ENCODE assay signal across 11 cellular contexts in the genomic region with DNA sequence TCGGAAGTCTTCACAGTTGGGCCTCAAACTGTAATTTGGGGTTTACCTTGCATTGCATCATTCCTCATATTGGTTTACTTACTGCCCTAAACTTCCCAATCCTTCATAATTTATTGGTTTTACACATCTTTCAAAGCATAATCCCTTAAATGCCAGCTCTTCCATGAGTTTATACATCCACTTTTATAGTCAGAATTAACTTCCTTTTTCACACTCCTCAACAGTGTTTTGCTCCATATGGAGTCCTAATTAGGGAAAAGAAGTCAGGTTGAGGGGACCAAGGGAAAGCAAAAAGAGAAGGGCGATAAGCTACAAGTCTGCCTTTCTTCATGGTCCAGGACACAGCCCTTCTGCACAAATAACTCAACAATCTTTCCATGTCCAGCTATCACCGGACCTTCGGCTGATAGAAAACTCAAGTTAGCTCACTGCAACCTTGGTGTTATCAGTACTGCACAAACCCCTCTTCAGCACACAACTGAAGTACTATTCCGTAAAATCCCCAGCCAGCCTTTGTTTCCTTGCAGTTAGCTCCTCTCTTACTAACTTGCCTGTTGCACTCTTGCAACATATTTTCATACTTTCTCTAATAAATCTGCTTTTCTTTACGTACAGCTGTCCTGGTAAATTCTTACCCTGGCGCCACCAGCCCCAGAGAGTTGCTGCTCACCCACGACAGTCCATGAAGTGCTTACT. TPM values are rescaled to one million over a fixed set of nuclear protein-coding genes. Genes with fewer than 3 reads are reported as not detected.
A peak's percentile ranks its signal among the peaks of the same experiment; 100 is the strongest.
DNase-seq lines count a peak whose midpoint lies in the region; ATAC-seq and TF ChIP-seq lines count a peak whose summit lies in the region.
"Had no signal": no experiment of that assay in that cellular context is flagged by ENCODE, and none has a peak within 500 bp of the region (broad histone marks: within the 10 kb centered on the region; RNA-seq: fewer than 3 reads in every experiment).

No MANE protein-coding gene starts in this region.

- H3K36me3 Mint-ChIP-seq in activated CD4-positive, alpha-beta T cell treated with anti-CD3 and anti-CD28 coated beads for 36 hours (ENCODE audit: low read depth) = peaks cover 37% of the 10 kb centered on the region
- peaks cover 11% of the 10 kb centered on the region for H3K36me3 Mint-ChIP-seq in activated naive CD8-positive, alpha-beta T cell

- TF ChIP-seq EP300 in neural cell (conservative IDR thresholded peaks at IDR 0.05; ENCODE audit: poor library complexity, severe bottlenecking) (no peak), suprapubic skin (IDR thresholded peaks at IDR 0.05) (no peak)

- intact Hi-C loops in activated CD4-positive, alpha-beta T cell treated with anti-CD3 and anti-CD28 coated beads for 36 hours (cut with DNase I, micrococcal nuclease) = loop anchor here in 1 of 2 experiments (5.0 kb wide), 2 partner anchors 83 to 993 kb away; partner anchors contain the start of gene RREB1

- H3K4me3 ChIP-seq in neural cell (ENCODE audit: low read length) = peak overlapping the region; percentile 14
- H3K4me3 ChIP-seq in suprapubic skin = no peak overlapping the region
- H3K4me3 ChIP-seq: mucosa of descending colon had no signal

- peak overlapping the region; percentile 88 for H3K4me3 Mint-ChIP-seq in activated CD4-positive, alpha-beta T cell treated with anti-CD3 and anti-CD28 coated beads for 36 hours
- peak overlapping the region; percentile 75 for H3K4me3 Mint-ChIP-seq in activated naive CD8-positive, alpha-beta T cell

- no peaks in the 10 kb centered on the region for H3F3A ChIP-seq in neural cell (ENCODE audit: insufficient read depth, low read length, poor library complexity, severe bottlenecking)

- no peak overlapping the region for H2AFZ ChIP-seq in neural cell (ENCODE audit: low read depth, low read length)

- no peak overlapping the region for H3K4me2 ChIP-seq in neural cell (ENCODE audit: low read length)

- no peaks in the 10 kb centered on the region for H4K20me1 ChIP-seq in neural cell (ENCODE audit: insufficient read depth)

- no peak for ATAC-seq in activated CD4-positive, alpha-beta T cell treated with anti-CD3 and anti-CD28 coated beads for 36 hours
- ATAC-seq: mucosa of descending colon had no signal

- H3K27me3 Mint-ChIP-seq in activated CD4-positive, alpha-beta T cell treated with anti-CD3 and anti-CD28 coated beads for 36 hours = peaks cover 5% of the 10 kb centered on the region
- peaks cover 2% of the 10 kb centered on the region for H3K27me3 Mint-ChIP-seq in activated naive CD8-positive, alpha-beta T cell

- 93% methylated on average over 8 of the region's 8 CpGs for WGBS in suprapubic skin

- TF ChIP-seq CTCF in neural cell (IDR thresholded peaks at IDR 0.05; ENCODE audit: poor library complexity, severe bottlenecking) = no peak
- no peak for TF ChIP-seq CTCF in suprapubic skin (IDR thresholded peaks at IDR 0.05)

- H3K27ac ChIP-seq in neural cell (ENCODE audit: low read length) (no peak overlapping the region), suprapubic skin (no peak overlapping the region)

- peaks cover 24% of the 10 kb centered on the region for H3K4me1 Mint-ChIP-seq in activated CD4-positive, alpha-beta T cell treated with anti-CD3 and anti-CD28 coated beads for 36 hours
- peaks cover 41% of the 10 kb centered on the region for H3K4me1 Mint-ChIP-seq in activated naive CD8-positive, alpha-beta T cell (ENCODE audit: low read depth)

- H3K9me3 Mint-ChIP-seq in activated CD4-positive, alpha-beta T cell treated with anti-CD3 and anti-CD28 coated beads for 36 hours (ENCODE audit: low read depth) = no peaks in the 10 kb centered on the region
- no peaks in the 10 kb centered on the region for H3K9me3 Mint-ChIP-seq in activated naive CD8-positive, alpha-beta T cell (ENCODE audit: low read depth)

- CTCF ChIA-PET in activated CD4-positive, alpha-beta T cell treated with anti-CD3 and anti-CD28 coated beads for 36 hours (lab: Charles Lee) = interaction anchor here (0.7 to 1.1 kb wide), 2 partner anchors 18 to 26 kb away, joined by 3 to 4 read pairs; no protein-coding TSS in a partner anchor

- H3K4me1 ChIP-seq in suprapubic skin = peaks cover 16% of the 10 kb centered on the region

- peaks cover 8% of the 10 kb centered on the region for H3K36me3 ChIP-seq in neural cell (ENCODE audit: insufficient read depth, low read length)
- peaks cover 18% of the 10 kb centered on the region for H3K36me3 ChIP-seq in suprapubic skin

- H3K9me3 ChIP-seq in neural cell (ENCODE audit: low read length) (no peaks in the 10 kb centered on the region), suprapubic skin (no peaks in the 10 kb centered on the region)
- H3K9me3 ChIP-seq: mucosa of descending colon had no signal

- TF ChIP-seq RAD21 in neural cell (conservative IDR thresholded peaks at IDR 0.05) = no peak

- no peak overlapping the region for H3K9ac ChIP-seq in neural cell (ENCODE audit: low read length)

- no peaks in the 10 kb centered on the region for H3K27me3 ChIP-seq in neural cell (ENCODE audit: insufficient read depth, low read depth, low read length)
- H3K27me3 ChIP-seq in suprapubic skin = no peaks in the 10 kb centered on the region

- H3K79me2 ChIP-seq in neural cell (replicated peaks; ENCODE audit: insufficient read depth, low read length) = peaks cover 24% of the 10 kb centered on the region

- POLR2A ChIA-PET in activated CD4-positive, alpha-beta T cell treated with anti-CD3 and anti-CD28 coated beads for 36 hours (lab: Charles Lee) = interaction anchor here (0.6 to 1.2 kb wide), 3 partner anchors 15 to 36 kb away, joined by 3 read pairs; partner anchors contain the start of gene BLOC1S5

- TF ChIP-seq POLR2A in suprapubic skin (IDR thresholded peaks at IDR 0.05) = no peak

- H3K9me2 ChIP-seq in neural cell (ENCODE audit: insufficient read depth, low read length) = no peaks in the 10 kb centered on the region

- peak overlapping the region; percentile 61 for H3K27ac Mint-ChIP-seq in activated CD4-positive, alpha-beta T cell treated with anti-CD3 and anti-CD28 coated beads for 36 hours
- H3K27ac Mint-ChIP-seq in activated naive CD8-positive, alpha-beta T cell = no peak overlapping the region

- no peak for DNase-seq in activated CD4-positive, alpha-beta T cell treated with anti-CD3 and anti-CD28 coated beads for 36 hours
- no peak for DNase-seq in activated CD4-positive, alpha-beta T cell treated with anti-CD3 and anti-CD28 coated beads, Interleukin-2, amount 50 U/mL, for 1 hour
- DNase-seq in MV-4-11 (lab: John Stamatoyannopoulos, UW) (peak; percentile 66), NCI-H510A treated with DMSO at 0.1 percent for 48 hours (lab: John Stamatoyannopoulos, UW) (no peak), NCI-H2171 (lab: John Stamatoyannopoulos, UW) (no peak), suprapubic skin (ENCODE audit: low spot score in 2 of 2) (no peak)
- DNase-seq: activated CD4-positive, alpha-beta T cell treated with anti-CD3 and anti-CD28 coated beads, Interleukin-2, amount 50 U/mL, for 48 hours; mucosa of descending colon; SHP77 had no signal

TF ChIP-seq in neural cell, 6 proteins besides CTCF, POLR2A, EP300 and RAD21:
- TF ChIP-seq, protein P1, sequence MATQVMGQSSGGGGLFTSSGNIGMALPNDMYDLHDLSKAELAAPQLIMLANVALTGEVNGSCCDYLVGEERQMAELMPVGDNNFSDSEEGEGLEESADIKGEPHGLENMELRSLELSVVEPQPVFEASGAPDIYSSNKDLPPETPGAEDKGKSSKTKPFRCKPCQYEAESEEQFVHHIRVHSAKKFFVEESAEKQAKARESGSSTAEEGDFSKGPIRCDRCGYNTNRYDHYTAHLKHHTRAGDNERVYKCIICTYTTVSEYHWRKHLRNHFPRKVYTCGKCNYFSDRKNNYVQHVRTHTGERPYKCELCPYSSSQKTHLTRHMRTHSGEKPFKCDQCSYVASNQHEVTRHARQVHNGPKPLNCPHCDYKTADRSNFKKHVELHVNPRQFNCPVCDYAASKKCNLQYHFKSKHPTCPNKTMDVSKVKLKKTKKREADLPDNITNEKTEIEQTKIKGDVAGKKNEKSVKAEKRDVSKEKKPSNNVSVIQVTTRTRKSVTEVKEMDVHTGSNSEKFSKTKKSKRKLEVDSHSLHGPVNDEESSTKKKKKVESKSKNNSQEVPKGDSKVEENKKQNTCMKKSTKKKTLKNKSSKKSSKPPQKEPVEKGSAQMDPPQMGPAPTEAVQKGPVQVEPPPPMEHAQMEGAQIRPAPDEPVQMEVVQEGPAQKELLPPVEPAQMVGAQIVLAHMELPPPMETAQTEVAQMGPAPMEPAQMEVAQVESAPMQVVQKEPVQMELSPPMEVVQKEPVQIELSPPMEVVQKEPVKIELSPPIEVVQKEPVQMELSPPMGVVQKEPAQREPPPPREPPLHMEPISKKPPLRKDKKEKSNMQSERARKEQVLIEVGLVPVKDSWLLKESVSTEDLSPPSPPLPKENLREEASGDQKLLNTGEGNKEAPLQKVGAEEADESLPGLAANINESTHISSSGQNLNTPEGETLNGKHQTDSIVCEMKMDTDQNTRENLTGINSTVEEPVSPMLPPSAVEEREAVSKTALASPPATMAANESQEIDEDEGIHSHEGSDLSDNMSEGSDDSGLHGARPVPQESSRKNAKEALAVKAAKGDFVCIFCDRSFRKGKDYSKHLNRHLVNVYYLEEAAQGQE (IDR thresholded peaks at IDR 0.05; ENCODE audit: borderline replicate concordance) = no peak
- no peak for TF ChIP-seq TAF1 (IDR thresholded peaks at IDR 0.05; ENCODE audit: low read depth)
- TF ChIP-seq POLR2AphosphoS5 (IDR thresholded peaks at IDR 0.05) = no peak
- TF ChIP-seq EZH2 (IDR thresholded peaks at IDR 0.05; ENCODE audit: borderline replicate concordance, insufficient read depth, low read length, poor library complexity, severe bottlenecking) = no peak
- no peak for TF ChIP-seq SMC3 (conservative IDR thresholded peaks at IDR 0.05; ENCODE audit: poor library complexity)
- TF ChIP-seq MXI1 (conservative IDR thresholded peaks at IDR 0.05; ENCODE audit: poor library complexity, severe bottlenecking) = no peak

RNA-seq across cellular contexts. Expression of gene EEF1E1, which starts 2.0 kb away (rescaled TPM):
- 10 to 100 TPM; 73.4 to 74.6 TPM for total RNA-seq in activated CD4-positive, alpha-beta T cell treated with anti-CD3 and anti-CD28 coated beads for 36 hours
- polyA plus RNA-seq in neural cell = 79.6 and 113 TPM in 2 replicates
- polyA minus RNA-seq in neural cell = 56.2 and 65.9 TPM in 2 replicates
- 10 to 100 TPM; 15.0 to 42.5 (median 31.3) TPM for total RNA-seq in suprapubic skin

RNA-seq across cellular contexts. Expression of gene BLOC1S5, which starts 36.1 kb away (rescaled TPM):
- total RNA-seq in activated CD4-positive, alpha-beta T cell treated with anti-CD3 and anti-CD28 coated beads for 36 hours = 10 to 100 TPM; 20.0 to 30.3 TPM
- 11.0 and 12.2 TPM in 2 replicates for polyA plus RNA-seq in neural cell
- 34.3 and 34.6 TPM in 2 replicates for polyA minus RNA-seq in neural cell
- total RNA-seq in suprapubic skin = 10 to 100 TPM in 1 of 4 donors, 1 to 10 TPM in 3; 9.1 to 13.6 (median 9.7) TPM
